In the genomic region with DNA sequence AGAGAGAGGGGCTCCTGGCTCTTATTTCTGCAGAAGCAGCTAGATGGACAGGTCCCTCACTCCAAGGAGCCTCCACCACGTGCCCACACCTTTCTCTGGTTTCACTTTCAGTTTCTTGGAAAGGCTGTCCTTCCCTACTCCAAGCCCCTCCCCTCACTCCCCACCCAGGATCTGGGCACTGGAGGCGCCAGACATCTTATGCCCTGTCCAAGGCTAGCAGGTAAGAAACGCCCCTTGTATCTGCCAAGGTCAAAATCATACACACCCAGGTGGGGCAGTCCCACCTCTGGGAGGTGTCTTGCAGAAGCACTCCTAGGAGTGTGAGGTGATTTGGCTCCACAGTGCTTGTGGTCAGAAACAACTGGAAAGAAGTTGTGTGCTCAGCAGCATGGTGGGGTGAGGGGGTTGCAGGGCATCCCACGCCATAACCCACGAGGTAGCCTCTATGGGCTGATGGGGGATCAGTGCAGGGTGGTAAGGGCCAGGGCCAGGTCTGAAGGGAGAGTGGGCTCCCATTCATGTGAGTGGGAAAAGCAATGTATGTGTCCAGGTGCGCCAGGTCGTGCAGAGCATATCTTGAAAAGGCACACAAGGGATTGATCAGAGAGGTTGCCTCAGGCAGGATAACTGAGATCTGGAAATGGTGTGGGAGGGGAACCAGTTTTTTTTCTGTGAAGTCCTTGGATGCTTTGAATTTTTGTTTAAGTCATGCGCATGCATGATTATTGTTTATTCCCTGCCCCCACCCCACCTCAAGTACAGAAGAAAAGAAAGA, we compare ENCODE assay signal across 7 cellular contexts. TPM values are rescaled to one million over a fixed set of nuclear protein-coding genes. Genes with fewer than 3 reads are reported as not detected.
DNase-seq lines count a peak whose midpoint lies in the region; ATAC-seq and TF ChIP-seq lines count a peak whose summit lies in the region.

No MANE protein-coding gene starts in this region.

- DNase-seq in EH (ENCODE audit: low read depth) (peak; percentile 70), NCI-H2227 (lab: John Stamatoyannopoulos, UW; ENCODE audit: unreplicated experiment) (peak; percentile 59), chondrocyte (ENCODE audit: low spot score) (no peak), osteoblast (ENCODE audit: insufficient read length, low spot score, missing footprints) (peak; percentile 55), sigmoid colon (no peak)

- TF ChIP-seq EP300 in sigmoid colon (IDR thresholded peaks at IDR 0.05), result no peak

- H3K4me3 ChIP-seq in osteoblast (ENCODE audit: insufficient read depth, low read length) (no peak overlapping the region), sigmoid colon (no peak overlapping the region)

- intact Hi-C loops in sigmoid colon (cut with DNase I), result no loop called here

- H3K4me1 ChIP-seq in osteoblast (ENCODE audit: insufficient read depth, low read length) (peaks cover 12% of the 10 kb centered on the region), sigmoid colon (peaks cover 0 to 3% (median 0%) of the 10 kb centered on the region in 4 donors)

- whole genome bisulfite sequencing in sigmoid colon, 2 donors, result 52 to 60% methylated on average over 8 of the region's 8 CpGs

- H3K4me3 Mint-ChIP-seq in chondrocyte (ENCODE audit: unreplicated experiment), result no peak overlapping the region

- H3K4me2 ChIP-seq in osteoblast (ENCODE audit: insufficient read depth, low read length), result peak overlapping the region; percentile 32

- H3K79me2 ChIP-seq in osteoblast (ENCODE audit: insufficient read depth, low read length), result no peaks in the 10 kb centered on the region

- peak overlapping the region; percentile 19 for H3K27ac Mint-ChIP-seq in chondrocyte (ENCODE audit: unreplicated experiment)

- no peak overlapping the region for H2AFZ ChIP-seq in osteoblast (ENCODE audit: low read length)

- TF ChIP-seq CTCF in chondrocyte (IDR thresholded peaks at IDR 0.05) (no peak), osteoblast (IDR thresholded peaks at IDR 0.05; ENCODE audit: extremely low read depth, low read depth, low read length) (no peak), sigmoid colon (IDR thresholded peaks at IDR 0.05) (no peak)

- no peaks in the 10 kb centered on the region for H3K36me3 Mint-ChIP-seq in chondrocyte (ENCODE audit: low read depth)

- H3K9me3 ChIP-seq in osteoblast (ENCODE audit: low read depth, low read length) (no peaks in the 10 kb centered on the region), sigmoid colon (no peaks in the 10 kb centered on the region)

- no peak for TF ChIP-seq POLR2A in sigmoid colon (IDR thresholded peaks at IDR 0.05)

- H3K27me3 Mint-ChIP-seq in chondrocyte (ENCODE audit: low read depth), result no peaks in the 10 kb centered on the region

- no peaks in the 10 kb centered on the region for H3K36me3 ChIP-seq in osteoblast (ENCODE audit: insufficient read depth, low read length)
- H3K36me3 ChIP-seq in sigmoid colon, result no peaks in the 10 kb centered on the region

- ATAC-seq in HG03571 (IDR thresholded peaks at IDR 0.05; ENCODE audit: unreplicated experiment) (no peak), HG03442 (IDR thresholded peaks at IDR 0.05; ENCODE audit: unreplicated experiment) (no peak)

- H4K20me1 ChIP-seq in osteoblast (ENCODE audit: insufficient read depth, low read length), result no peaks in the 10 kb centered on the region

- H3K27ac ChIP-seq in osteoblast (ENCODE audit: low read depth, low read length) (no peak overlapping the region), sigmoid colon (no peak overlapping the region)

- H3K27me3 ChIP-seq in osteoblast (ENCODE audit: insufficient read depth, low read length) (no peaks in the 10 kb centered on the region), sigmoid colon (no peaks in the 10 kb centered on the region)

- H3K9me3 Mint-ChIP-seq in chondrocyte (ENCODE audit: low read depth), result no peaks in the 10 kb centered on the region

- H3K4me1 Mint-ChIP-seq in chondrocyte (ENCODE audit: low read depth), result peaks cover 50% of the 10 kb centered on the region

RNA-seq across cellular contexts. Expression of a gene that starts 31.8 kb away (rescaled TPM):
- not detected in 3 replicates for total RNA-seq in chondrocyte
- total RNA-seq in osteoblast, result not detected in 2 replicates
- not detected for total RNA-seq in sigmoid colon
- polyA plus RNA-seq in sigmoid colon, result not detected

RNA-seq across cellular contexts. Expression of a gene that starts 32.4 kb away (rescaled TPM):
- 1.6 to 6.5 TPM (median 1.7 TPM) in 3 replicates for total RNA-seq in chondrocyte
- total RNA-seq in osteoblast, result 1.4 and 1.8 TPM in 2 replicates
- 1 to 10 TPM in 2 of 4 donors, under 1 TPM in 2; 0.36 to 2.2 (median 1.2) TPM for total RNA-seq in sigmoid colon
- 10 to 100 TPM in 1 of 3 donors, 1 to 10 TPM in 2; 5.4 to 19.3 (median 8.1) TPM for polyA plus RNA-seq in sigmoid colon

RNA-seq across cellular contexts. Expression of a gene that starts 36.6 kb away (rescaled TPM):
- total RNA-seq in chondrocyte (not detected in 3 replicates), osteoblast (not detected in 2 replicates), sigmoid colon (not detected)
- not detected for polyA plus RNA-seq in sigmoid colon

RNA-seq across cellular contexts. Expression of a gene that starts 39.5 kb away (rescaled TPM):
- total RNA-seq in chondrocyte (not detected in 3 replicates), osteoblast (not detected in 2 replicates), sigmoid colon (not detected)
- polyA plus RNA-seq in sigmoid colon, result not detected

RNA-seq across cellular contexts. Expression of a gene that starts 43.8 kb away (rescaled TPM):
- total RNA-seq in chondrocyte (not detected in 3 replicates), osteoblast (not detected in 2 replicates), sigmoid colon (not detected)
- not detected for polyA plus RNA-seq in sigmoid colon

Comparison
In these comparisons a context has a peak if more than half of its experiments do, and no peak if none do; other contexts are left out.
1. DNase-seq: peak in EH (single experiment), NCI-H2227 (single experiment) and osteoblast (single experiment); none in chondrocyte (single experiment) and sigmoid colon (single experiment).